In the genomic region with DNA sequence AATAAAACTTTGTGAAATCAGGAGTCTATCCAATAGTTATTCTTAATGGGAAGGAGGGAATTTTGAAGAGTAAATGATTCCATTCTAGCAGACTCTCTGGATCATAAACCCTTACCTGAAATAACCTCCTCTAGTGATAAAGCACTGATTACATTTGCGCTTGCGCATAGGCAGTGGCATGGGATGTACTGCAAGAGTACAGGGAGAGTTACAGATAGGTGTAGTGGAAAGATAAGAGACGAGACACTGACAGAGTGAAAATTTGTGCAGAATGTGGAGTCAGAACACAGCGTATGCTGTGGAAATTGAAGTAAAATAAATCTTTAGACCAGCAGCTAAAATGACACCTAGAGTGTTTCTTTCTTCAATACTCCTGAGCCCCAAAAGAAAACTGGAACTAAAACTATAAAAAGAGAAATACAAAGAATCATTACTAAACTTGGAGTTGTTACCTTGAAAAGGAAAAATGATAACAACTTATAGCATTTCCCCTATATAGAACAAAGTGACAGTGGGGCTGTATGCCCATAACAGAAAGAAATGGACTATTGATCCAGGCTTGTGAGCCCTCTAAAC, we compare ENCODE assay signal across 1 cellular context.
TF ChIP-seq lines count a peak whose summit lies in the region.

No MANE protein-coding gene starts in this region.

TF ChIP-seq in K562, 482 proteins besides CTCF, POLR2A, EP300 and RAD21 (continued from another document and continues in another):
- TF ChIP-seq, protein P1, sequence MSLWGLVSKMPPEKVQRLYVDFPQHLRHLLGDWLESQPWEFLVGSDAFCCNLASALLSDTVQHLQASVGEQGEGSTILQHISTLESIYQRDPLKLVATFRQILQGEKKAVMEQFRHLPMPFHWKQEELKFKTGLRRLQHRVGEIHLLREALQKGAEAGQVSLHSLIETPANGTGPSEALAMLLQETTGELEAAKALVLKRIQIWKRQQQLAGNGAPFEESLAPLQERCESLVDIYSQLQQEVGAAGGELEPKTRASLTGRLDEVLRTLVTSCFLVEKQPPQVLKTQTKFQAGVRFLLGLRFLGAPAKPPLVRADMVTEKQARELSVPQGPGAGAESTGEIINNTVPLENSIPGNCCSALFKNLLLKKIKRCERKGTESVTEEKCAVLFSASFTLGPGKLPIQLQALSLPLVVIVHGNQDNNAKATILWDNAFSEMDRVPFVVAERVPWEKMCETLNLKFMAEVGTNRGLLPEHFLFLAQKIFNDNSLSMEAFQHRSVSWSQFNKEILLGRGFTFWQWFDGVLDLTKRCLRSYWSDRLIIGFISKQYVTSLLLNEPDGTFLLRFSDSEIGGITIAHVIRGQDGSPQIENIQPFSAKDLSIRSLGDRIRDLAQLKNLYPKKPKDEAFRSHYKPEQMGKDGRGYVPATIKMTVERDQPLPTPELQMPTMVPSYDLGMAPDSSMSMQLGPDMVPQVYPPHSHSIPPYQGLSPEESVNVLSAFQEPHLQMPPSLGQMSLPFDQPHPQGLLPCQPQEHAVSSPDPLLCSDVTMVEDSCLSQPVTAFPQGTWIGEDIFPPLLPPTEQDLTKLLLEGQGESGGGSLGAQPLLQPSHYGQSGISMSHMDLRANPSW (CRISPR knock-in tag; IDR thresholded peaks at IDR 0.05): no peak
- TF ChIP-seq MAFG (tag; conservative IDR thresholded peaks at IDR 0.05) (no peak), SLC30A9 (CRISPR knock-in tag; IDR thresholded peaks at IDR 0.05) (no peak), SMARCA4 (IDR thresholded peaks at IDR 0.05) (peak; percentile 44; the same call in 1 of the 2 replicates), CREB1 (IDR thresholded peaks at IDR 0.05) (no peak), CREB1 (CRISPR knock-in tag; IDR thresholded peaks at IDR 0.05) (no peak), NCOR1 (IDR thresholded peaks at IDR 0.05) (peak; percentile 70), SAFB2 (IDR thresholded peaks at IDR 0.05; ENCODE audit: borderline replicate concordance, low read depth, low read length, severe bottlenecking) (no peak), BCL6 (CRISPR knock-in tag; IDR thresholded peaks at IDR 0.05) (no peak), ILK (tag; IDR thresholded peaks at IDR 0.05; ENCODE audit: borderline replicate concordance, low read depth) (no peak), RBFOX2 (IDR thresholded peaks at IDR 0.05; ENCODE audit: low read depth, low read length) (no peak), KAT8 (IDR thresholded peaks at IDR 0.05; ENCODE audit: low read depth) (no peak), ZFP30 (CRISPR knock-in tag; IDR thresholded peaks at IDR 0.05; ENCODE audit: borderline replicate concordance) (no peak), SOX6 (IDR thresholded peaks at IDR 0.05) (peak; percentile 24; the same call in 1 of the 2 replicates), RFX5 (IDR thresholded peaks at IDR 0.05; ENCODE audit: low read depth, low read length) (no peak), JUND (IDR thresholded peaks at IDR 0.05; ENCODE audit: borderline replicate concordance, low read depth, low read length) (no peak), JUND (tag; IDR thresholded peaks at IDR 0.05; ENCODE audit: borderline replicate concordance, low read depth, low read length) (no peak), CBFA2T2 (conservative IDR thresholded peaks at IDR 0.05) (peak; percentile 49), KAT7 (CRISPR knock-in tag; IDR thresholded peaks at IDR 0.05; ENCODE audit: borderline replicate concordance) (no peak), PTRF (tag; IDR thresholded peaks at IDR 0.05) (no peak), KDM1A (IDR thresholded peaks at IDR 0.05) (peak; percentile 70 to 80), MXI1 (IDR thresholded peaks at IDR 0.05; ENCODE audit: low read depth, low read length) (no peak), TGIF2 (CRISPR knock-in tag; IDR thresholded peaks at IDR 0.05) (no peak), MEIS2 (IDR thresholded peaks at IDR 0.05; ENCODE audit: partially characterized antibody) (peak; percentile 77), FUS (optimal IDR thresholded peaks at IDR 0.05; ENCODE audit: low read depth, low read length) (no peak), ZNF174 (CRISPR knock-in tag; IDR thresholded peaks at IDR 0.05) (no peak), TAF15 (IDR thresholded peaks at IDR 0.05; ENCODE audit: low read depth, low read length) (no peak), MYBL2 (IDR thresholded peaks at IDR 0.05; ENCODE audit: low read depth) (no peak), MYBL2 (CRISPR knock-in tag; IDR thresholded peaks at IDR 0.05; ENCODE audit: borderline replicate concordance) (no peak), PHF21A (IDR thresholded peaks at IDR 0.05; ENCODE audit: borderline replicate concordance, low read depth) (peak; percentile 59; the same call in 1 of the 2 replicates), NFIX (CRISPR knock-in tag; IDR thresholded peaks at IDR 0.05; ENCODE audit: low read depth) (no peak), HSF4 (CRISPR knock-in tag; IDR thresholded peaks at IDR 0.05; ENCODE audit: borderline replicate concordance) (no peak), HOXB6 (CRISPR knock-in tag; IDR thresholded peaks at IDR 0.05; ENCODE audit: borderline replicate concordance) (no peak), SRSF9 (IDR thresholded peaks at IDR 0.05; ENCODE audit: borderline replicate concordance, low read depth, low read length) (no peak), KLF1 (tag; IDR thresholded peaks at IDR 0.05) (no peak), TCF3 (CRISPR knock-in tag; IDR thresholded peaks at IDR 0.05) (peak; percentile 23; the same call in 1 of the 2 replicates), NFE2L1 (tag; IDR thresholded peaks at IDR 0.05; ENCODE audit: borderline replicate concordance, low read depth) (no peak), SIN3A (IDR thresholded peaks at IDR 0.05; ENCODE audit: borderline replicate concordance in 2 of 2, control insufficient read depth in 1 of 2, low read depth in 2 of 2, low read length in 2 of 2) (no peak), RFX1 (IDR thresholded peaks at IDR 0.05) (no peak), HDAC2 (IDR thresholded peaks at IDR 0.05) (peak; percentile 64; the same call in 1 of the 2 replicates), FOXK2 (conservative IDR thresholded peaks at IDR 0.05 in 1 of 2, IDR thresholded peaks at IDR 0.05 in 1 of 2; ENCODE audit: low read depth in 2 of 2) (no peak), RCOR1 (IDR thresholded peaks at IDR 0.05; ENCODE audit: borderline replicate concordance in 1 of 2, low read depth in 2 of 2, low read length in 2 of 2) (peak in 1 of 2 experiments; percentile 80; a peak in 1 of 4 replicates), DMBX1 (CRISPR knock-in tag; IDR thresholded peaks at IDR 0.05; ENCODE audit: borderline replicate concordance) (no peak)
- TF ChIP-seq, protein P2, sequence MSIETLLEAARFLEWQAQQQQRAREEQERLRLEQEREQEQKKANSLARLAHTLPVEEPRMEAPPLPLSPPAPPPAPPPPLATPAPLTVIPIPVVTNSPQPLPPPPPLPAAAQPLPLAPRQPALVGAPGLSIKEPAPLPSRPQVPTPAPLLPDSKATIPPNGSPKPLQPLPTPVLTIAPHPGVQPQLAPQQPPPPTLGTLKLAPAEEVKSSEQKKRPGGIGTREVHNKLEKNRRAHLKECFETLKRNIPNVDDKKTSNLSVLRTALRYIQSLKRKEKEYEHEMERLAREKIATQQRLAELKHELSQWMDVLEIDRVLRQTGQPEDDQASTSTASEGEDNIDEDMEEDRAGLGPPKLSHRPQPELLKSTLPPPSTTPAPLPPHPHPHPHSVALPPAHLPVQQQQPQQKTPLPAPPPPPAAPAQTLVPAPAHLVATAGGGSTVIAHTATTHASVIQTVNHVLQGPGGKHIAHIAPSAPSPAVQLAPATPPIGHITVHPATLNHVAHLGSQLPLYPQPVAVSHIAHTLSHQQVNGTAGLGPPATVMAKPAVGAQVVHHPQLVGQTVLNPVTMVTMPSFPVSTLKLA (conservative IDR thresholded peaks at IDR 0.05): no peak
- TF ChIP-seq, protein P3, sequence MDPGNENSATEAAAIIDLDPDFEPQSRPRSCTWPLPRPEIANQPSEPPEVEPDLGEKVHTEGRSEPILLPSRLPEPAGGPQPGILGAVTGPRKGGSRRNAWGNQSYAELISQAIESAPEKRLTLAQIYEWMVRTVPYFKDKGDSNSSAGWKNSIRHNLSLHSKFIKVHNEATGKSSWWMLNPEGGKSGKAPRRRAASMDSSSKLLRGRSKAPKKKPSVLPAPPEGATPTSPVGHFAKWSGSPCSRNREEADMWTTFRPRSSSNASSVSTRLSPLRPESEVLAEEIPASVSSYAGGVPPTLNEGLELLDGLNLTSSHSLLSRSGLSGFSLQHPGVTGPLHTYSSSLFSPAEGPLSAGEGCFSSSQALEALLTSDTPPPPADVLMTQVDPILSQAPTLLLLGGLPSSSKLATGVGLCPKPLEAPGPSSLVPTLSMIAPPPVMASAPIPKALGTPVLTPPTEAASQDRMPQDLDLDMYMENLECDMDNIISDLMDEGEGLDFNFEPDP (CRISPR knock-in tag; IDR thresholded peaks at IDR 0.05): no peak
- TF ChIP-seq, protein P4, sequence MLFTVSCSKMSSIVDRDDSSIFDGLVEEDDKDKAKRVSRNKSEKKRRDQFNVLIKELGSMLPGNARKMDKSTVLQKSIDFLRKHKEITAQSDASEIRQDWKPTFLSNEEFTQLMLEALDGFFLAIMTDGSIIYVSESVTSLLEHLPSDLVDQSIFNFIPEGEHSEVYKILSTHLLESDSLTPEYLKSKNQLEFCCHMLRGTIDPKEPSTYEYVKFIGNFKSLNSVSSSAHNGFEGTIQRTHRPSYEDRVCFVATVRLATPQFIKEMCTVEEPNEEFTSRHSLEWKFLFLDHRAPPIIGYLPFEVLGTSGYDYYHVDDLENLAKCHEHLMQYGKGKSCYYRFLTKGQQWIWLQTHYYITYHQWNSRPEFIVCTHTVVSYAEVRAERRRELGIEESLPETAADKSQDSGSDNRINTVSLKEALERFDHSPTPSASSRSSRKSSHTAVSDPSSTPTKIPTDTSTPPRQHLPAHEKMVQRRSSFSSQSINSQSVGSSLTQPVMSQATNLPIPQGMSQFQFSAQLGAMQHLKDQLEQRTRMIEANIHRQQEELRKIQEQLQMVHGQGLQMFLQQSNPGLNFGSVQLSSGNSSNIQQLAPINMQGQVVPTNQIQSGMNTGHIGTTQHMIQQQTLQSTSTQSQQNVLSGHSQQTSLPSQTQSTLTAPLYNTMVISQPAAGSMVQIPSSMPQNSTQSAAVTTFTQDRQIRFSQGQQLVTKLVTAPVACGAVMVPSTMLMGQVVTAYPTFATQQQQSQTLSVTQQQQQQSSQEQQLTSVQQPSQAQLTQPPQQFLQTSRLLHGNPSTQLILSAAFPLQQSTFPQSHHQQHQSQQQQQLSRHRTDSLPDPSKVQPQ (CRISPR knock-in tag; IDR thresholded peaks at IDR 0.05; ENCODE audit: borderline replicate concordance): no peak
- TF ChIP-seq, protein P5, sequence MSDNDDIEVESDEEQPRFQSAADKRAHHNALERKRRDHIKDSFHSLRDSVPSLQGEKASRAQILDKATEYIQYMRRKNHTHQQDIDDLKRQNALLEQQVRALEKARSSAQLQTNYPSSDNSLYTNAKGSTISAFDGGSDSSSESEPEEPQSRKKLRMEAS (CRISPR knock-in tag; IDR thresholded peaks at IDR 0.05): no peak
- TF ChIP-seq, protein P6, sequence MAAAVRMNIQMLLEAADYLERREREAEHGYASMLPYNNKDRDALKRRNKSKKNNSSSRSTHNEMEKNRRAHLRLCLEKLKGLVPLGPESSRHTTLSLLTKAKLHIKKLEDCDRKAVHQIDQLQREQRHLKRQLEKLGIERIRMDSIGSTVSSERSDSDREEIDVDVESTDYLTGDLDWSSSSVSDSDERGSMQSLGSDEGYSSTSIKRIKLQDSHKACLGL (CRISPR knock-in tag; IDR thresholded peaks at IDR 0.05; ENCODE audit: borderline replicate concordance, poor library complexity, severe bottlenecking): no peak
- TF ChIP-seq, protein P7, sequence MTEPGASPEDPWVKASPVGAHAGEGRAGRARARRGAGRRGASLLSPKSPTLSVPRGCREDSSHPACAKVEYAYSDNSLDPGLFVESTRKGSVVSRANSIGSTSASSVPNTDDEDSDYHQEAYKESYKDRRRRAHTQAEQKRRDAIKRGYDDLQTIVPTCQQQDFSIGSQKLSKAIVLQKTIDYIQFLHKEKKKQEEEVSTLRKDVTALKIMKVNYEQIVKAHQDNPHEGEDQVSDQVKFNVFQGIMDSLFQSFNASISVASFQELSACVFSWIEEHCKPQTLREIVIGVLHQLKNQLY (CRISPR knock-in tag; conservative IDR thresholded peaks at IDR 0.05): no peak
- TF ChIP-seq, protein P8, sequence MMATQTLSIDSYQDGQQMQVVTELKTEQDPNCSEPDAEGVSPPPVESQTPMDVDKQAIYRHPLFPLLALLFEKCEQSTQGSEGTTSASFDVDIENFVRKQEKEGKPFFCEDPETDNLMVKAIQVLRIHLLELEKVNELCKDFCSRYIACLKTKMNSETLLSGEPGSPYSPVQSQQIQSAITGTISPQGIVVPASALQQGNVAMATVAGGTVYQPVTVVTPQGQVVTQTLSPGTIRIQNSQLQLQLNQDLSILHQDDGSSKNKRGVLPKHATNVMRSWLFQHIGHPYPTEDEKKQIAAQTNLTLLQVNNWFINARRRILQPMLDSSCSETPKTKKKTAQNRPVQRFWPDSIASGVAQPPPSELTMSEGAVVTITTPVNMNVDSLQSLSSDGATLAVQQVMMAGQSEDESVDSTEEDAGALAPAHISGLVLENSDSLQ (IDR thresholded peaks at IDR 0.05): peak; percentile 66
- TF ChIP-seq, protein P9, sequence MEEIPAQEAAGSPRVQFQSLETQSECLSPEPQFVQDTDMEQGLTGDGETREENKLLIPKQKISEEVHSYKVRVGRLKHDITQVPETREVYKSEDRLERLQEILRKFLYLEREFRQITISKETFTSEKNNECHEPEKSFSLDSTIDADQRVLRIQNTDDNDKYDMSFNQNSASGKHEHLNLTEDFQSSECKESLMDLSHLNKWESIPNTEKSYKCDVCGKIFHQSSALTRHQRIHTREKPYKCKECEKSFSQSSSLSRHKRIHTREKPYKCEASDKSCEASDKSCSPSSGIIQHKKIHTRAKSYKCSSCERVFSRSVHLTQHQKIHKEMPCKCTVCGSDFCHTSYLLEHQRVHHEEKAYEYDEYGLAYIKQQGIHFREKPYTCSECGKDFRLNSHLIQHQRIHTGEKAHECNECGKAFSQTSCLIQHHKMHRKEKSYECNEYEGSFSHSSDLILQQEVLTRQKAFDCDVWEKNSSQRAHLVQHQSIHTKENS (CRISPR knock-in tag; IDR thresholded peaks at IDR 0.05): no peak
- TF ChIP-seq, protein P10, sequence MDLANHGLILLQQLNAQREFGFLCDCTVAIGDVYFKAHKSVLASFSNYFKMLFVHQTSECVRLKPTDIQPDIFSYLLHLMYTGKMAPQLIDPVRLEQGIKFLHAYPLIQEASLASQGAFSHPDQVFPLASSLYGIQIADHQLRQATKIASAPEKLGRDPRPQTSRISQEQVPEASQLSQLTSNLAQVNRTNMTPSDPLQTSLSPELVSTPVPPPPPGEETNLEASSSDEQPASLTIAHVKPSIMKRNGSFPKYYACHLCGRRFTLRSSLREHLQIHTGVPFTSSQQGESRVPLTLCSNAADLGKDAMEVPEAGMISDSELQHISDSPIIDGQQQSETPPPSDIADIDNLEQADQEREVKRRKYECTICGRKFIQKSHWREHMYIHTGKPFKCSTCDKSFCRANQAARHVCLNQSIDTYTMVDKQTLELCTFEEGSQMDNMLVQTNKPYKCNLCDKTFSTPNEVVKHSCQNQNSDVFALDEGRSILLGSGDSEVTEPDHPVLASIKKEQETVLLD (IDR thresholded peaks at IDR 0.05): no peak
- TF ChIP-seq, protein P11, sequence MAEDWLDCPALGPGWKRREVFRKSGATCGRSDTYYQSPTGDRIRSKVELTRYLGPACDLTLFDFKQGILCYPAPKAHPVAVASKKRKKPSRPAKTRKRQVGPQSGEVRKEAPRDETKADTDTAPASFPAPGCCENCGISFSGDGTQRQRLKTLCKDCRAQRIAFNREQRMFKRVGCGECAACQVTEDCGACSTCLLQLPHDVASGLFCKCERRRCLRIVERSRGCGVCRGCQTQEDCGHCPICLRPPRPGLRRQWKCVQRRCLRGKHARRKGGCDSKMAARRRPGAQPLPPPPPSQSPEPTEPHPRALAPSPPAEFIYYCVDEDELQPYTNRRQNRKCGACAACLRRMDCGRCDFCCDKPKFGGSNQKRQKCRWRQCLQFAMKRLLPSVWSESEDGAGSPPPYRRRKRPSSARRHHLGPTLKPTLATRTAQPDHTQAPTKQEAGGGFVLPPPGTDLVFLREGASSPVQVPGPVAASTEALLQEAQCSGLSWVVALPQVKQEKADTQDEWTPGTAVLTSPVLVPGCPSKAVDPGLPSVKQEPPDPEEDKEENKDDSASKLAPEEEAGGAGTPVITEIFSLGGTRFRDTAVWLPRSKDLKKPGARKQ (CRISPR knock-in tag; IDR thresholded peaks at IDR 0.05): no peak
